In genomic region chr17:1577186-1577585, GRCh38 we compare ENCODE assay signal across 8 cellular contexts. TPM values are rescaled to one million over a fixed set of nuclear protein-coding genes. Genes with fewer than 3 reads are reported as not detected.
DNase-seq lines count a peak whose midpoint lies in the region; ATAC-seq and TF ChIP-seq lines count a peak whose summit lies in the region.

No MANE protein-coding gene starts in this region.

- ATAC-seq in T-helper 17 cell, result peak; percentile 54
- ATAC-seq in HG02623 (IDR thresholded peaks at IDR 0.05; ENCODE audit: unreplicated experiment), result no peak
- ATAC-seq in activated CD4-positive, alpha-beta T cell treated with anti-CD3 and anti-CD28 coated beads for 36 hours, result no peak

- H3K9me3 ChIP-seq in T-helper 17 cell (ENCODE audit: control insufficient read depth, low read length, poor library complexity, severe bottlenecking) (no peaks in the 10 kb centered on the region), osteoblast (ENCODE audit: low read depth, low read length) (no peaks in the 10 kb centered on the region)

- POLR2A ChIA-PET in activated CD4-positive, alpha-beta T cell treated with anti-CD3 and anti-CD28 coated beads for 36 hours (lab: Charles Lee), result no interaction called here

- peak overlapping the region; percentile 57 for H3K27ac Mint-ChIP-seq in T-helper 17 cell
- H3K27ac Mint-ChIP-seq in activated CD4-positive, alpha-beta T cell treated with anti-CD3 and anti-CD28 coated beads for 36 hours, result no peak overlapping the region

- peak overlapping the region; percentile 91 for H3K27ac ChIP-seq in osteoblast (ENCODE audit: low read depth, low read length)

- no peaks in the 10 kb centered on the region for H3K79me2 ChIP-seq in osteoblast (ENCODE audit: insufficient read depth, low read length)

- H3K4me2 ChIP-seq in osteoblast (ENCODE audit: insufficient read depth, low read length), result peak overlapping the region; percentile 71

- H3K36me3 Mint-ChIP-seq in T-helper 17 cell (ENCODE audit: low read depth), result no peaks in the 10 kb centered on the region
- H3K36me3 Mint-ChIP-seq in activated CD4-positive, alpha-beta T cell treated with anti-CD3 and anti-CD28 coated beads for 36 hours (ENCODE audit: low read depth), result no peaks in the 10 kb centered on the region

- H3K4me3 ChIP-seq in osteoblast (ENCODE audit: insufficient read depth, low read length), result peak overlapping the region; percentile 40

- no peaks in the 10 kb centered on the region for H3K9me3 Mint-ChIP-seq in activated CD4-positive, alpha-beta T cell treated with anti-CD3 and anti-CD28 coated beads for 36 hours (ENCODE audit: low read depth)

- H3K27me3 Mint-ChIP-seq in T-helper 17 cell, result no peaks in the 10 kb centered on the region
- H3K27me3 Mint-ChIP-seq in activated CD4-positive, alpha-beta T cell treated with anti-CD3 and anti-CD28 coated beads for 36 hours, result no peaks in the 10 kb centered on the region

- CTCF ChIA-PET in activated CD4-positive, alpha-beta T cell treated with anti-CD3 and anti-CD28 coated beads for 36 hours (lab: Charles Lee), result interaction anchor here (0.7 to 0.9 kb wide), 2 partner anchors 40 to 139 kb away, joined by 3 read pairs; no protein-coding TSS in a partner anchor

- H3K27me3 ChIP-seq in osteoblast (ENCODE audit: insufficient read depth, low read length), result no peaks in the 10 kb centered on the region

- no peak for TF ChIP-seq CTCF in osteoblast (IDR thresholded peaks at IDR 0.05; ENCODE audit: extremely low read depth, low read depth, low read length)

- no peaks in the 10 kb centered on the region for H3K36me3 ChIP-seq in osteoblast (ENCODE audit: insufficient read depth, low read length)

- peak; percentile 46 for DNase-seq in GM19238 (ENCODE audit: insufficient read length, low spot score)
- DNase-seq in T-helper 17 cell, result no peak
- peak; percentile 91 for DNase-seq in fibroblast of the conjunctiva (ENCODE audit: low read depth)
- DNase-seq in osteoblast (ENCODE audit: insufficient read length, low spot score, missing footprints), result peak; percentile 99
- DNase-seq in activated CD8-positive, alpha-beta memory T cell treated with anti-CD3 and anti-CD28 coated beads, Interleukin-2, amount 50 U/mL, for 4 hours, result no peak
- DNase-seq in activated CD4-positive, alpha-beta T cell treated with anti-CD3 and anti-CD28 coated beads for 1 hour, result no peak
- DNase-seq in activated CD4-positive, alpha-beta T cell treated with anti-CD3 and anti-CD28 coated beads for 36 hours, result no peak

- peaks cover 14% of the 10 kb centered on the region for H3K4me1 ChIP-seq in osteoblast (ENCODE audit: insufficient read depth, low read length)

- H3K4me3 Mint-ChIP-seq in T-helper 17 cell, result no peak overlapping the region
- no peak overlapping the region for H3K4me3 Mint-ChIP-seq in activated CD4-positive, alpha-beta T cell treated with anti-CD3 and anti-CD28 coated beads for 36 hours

- no peaks in the 10 kb centered on the region for H4K20me1 ChIP-seq in osteoblast (ENCODE audit: insufficient read depth, low read length)

- H2AFZ ChIP-seq in osteoblast (ENCODE audit: low read length), result peak overlapping the region; percentile 85

- H3K4me1 Mint-ChIP-seq in T-helper 17 cell, result peaks cover 3% of the 10 kb centered on the region
- H3K4me1 Mint-ChIP-seq in activated CD4-positive, alpha-beta T cell treated with anti-CD3 and anti-CD28 coated beads for 36 hours, result peaks cover 3% of the 10 kb centered on the region

- intact Hi-C loops in activated CD4-positive, alpha-beta T cell treated with anti-CD3 and anti-CD28 coated beads for 36 hours (cut with DNase I, micrococcal nuclease), result no loop called here

RNA-seq across cellular contexts. Expression of gene PITPNA, which starts 14.6 kb away (rescaled TPM):
- 10 to 100 TPM; 41.6 to 48.0 TPM for total RNA-seq in T-helper 17 cell
- 19.2 and 21.5 TPM in 2 replicates for total RNA-seq in osteoblast
- 10 to 100 TPM; 43.8 to 44.0 TPM for total RNA-seq in activated CD4-positive, alpha-beta T cell treated with anti-CD3 and anti-CD28 coated beads for 36 hours

RNA-seq across cellular contexts. Expression of gene SLC43A2, which starts 51.4 kb away (rescaled TPM):
- total RNA-seq in T-helper 17 cell, result 1 to 10 TPM; 5.1 to 7.4 TPM
- 4.4 and 5.4 TPM in 2 replicates for total RNA-seq in osteoblast
- total RNA-seq in activated CD4-positive, alpha-beta T cell treated with anti-CD3 and anti-CD28 coated beads for 36 hours, result 1 to 10 TPM in 1 of 2 experiments, under 1 TPM in 1; 0.76 to 1.1 TPM

Comparison
In these comparisons a context has a peak if more than half of its experiments do, and no peak if none do; other contexts are left out.
1. DNase-seq: peak in GM19238 (single experiment), fibroblast of the conjunctiva (single experiment) and osteoblast (single experiment); none in T-helper 17 cell (0 of 3), activated CD8-positive, alpha-beta memory T cell treated with anti-CD3 and anti-CD28 coated beads, Interleukin-2, amount 50 U/mL, for 4 hours (single experiment), activated CD4-positive, alpha-beta T cell treated with anti-CD3 and anti-CD28 coated beads for 1 hour (single experiment) and activated CD4-positive, alpha-beta T cell treated with anti-CD3 and anti-CD28 coated beads for 36 hours (single experiment).